Comparison of ENCODE assay signal across 1 cellular context in genomic region chr5:111383288-111383970, GRCh38.
TF ChIP-seq lines count a peak whose summit lies in the region.

No MANE protein-coding gene starts in this region.

TF ChIP-seq in HCT116, 20 proteins besides CTCF, POLR2A, EP300 and RAD21 (continued from another document):
- TF ChIP-seq REST (IDR thresholded peaks at IDR 0.05; ENCODE audit: low read depth) (no peak), ZFX (IDR thresholded peaks at IDR 0.05) (no peak), SRF (IDR thresholded peaks at IDR 0.05; ENCODE audit: low read depth) (no peak)
